In the genomic region with DNA sequence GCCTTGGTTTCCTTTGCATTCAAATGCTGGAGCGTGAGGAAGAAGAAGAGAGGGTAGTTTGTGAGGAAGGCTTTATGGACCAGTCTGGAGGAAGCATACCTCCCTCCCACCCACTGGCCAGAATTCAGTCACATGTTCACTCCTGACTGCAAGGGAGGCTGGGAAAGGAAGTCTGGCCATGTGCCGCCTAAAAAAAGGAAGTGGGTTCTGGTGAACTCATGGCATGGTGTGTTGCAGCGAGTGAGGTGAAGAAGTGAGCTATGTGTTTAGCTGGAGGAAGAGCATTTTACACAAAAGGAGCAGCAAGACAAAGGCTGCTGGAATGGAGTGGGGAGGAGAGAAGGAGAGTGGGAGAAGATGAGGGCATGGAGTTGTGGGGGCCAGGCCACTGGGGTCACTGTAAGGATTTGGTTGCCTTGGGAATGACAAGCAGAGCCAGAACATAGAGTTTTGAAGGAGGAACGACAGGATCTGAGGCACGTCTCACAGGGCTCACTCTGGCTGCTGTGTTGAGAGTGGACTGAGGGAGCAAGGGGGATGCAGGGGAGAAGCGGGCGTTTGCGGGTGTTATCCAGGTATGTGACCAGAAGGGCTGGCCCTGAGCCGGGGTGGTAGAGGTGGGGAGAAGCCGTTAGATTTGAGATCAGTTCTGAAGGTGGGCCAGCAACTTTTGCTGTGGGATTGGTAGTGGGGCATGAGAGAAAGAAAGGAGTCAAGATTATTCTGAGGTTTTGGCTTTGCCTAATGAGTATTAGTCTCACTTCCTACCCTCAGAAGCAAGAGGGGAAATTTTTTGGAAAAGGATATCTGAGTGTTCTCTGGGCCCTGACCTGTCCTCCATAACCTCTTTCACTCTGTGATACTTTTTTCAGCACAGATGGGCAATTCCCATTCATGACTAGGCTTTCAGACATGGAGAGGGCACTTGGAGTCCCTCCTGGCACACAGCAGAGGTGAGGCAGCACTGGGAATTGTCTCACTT, we compare ENCODE assay signal across 1 cellular context.
A peak's percentile ranks its signal among the peaks of the same experiment; 100 is the strongest.
TF ChIP-seq lines count a peak whose summit lies in the region.

No MANE protein-coding gene starts in this region.

TF ChIP-seq in GM12878, 131 proteins besides CTCF, POLR2A, EP300 and RAD21 (continues in another document):
- TF ChIP-seq MXI1 (IDR thresholded peaks at IDR 0.05; ENCODE audit: low read depth, low read length) = no peak
- TF ChIP-seq, protein P1, sequence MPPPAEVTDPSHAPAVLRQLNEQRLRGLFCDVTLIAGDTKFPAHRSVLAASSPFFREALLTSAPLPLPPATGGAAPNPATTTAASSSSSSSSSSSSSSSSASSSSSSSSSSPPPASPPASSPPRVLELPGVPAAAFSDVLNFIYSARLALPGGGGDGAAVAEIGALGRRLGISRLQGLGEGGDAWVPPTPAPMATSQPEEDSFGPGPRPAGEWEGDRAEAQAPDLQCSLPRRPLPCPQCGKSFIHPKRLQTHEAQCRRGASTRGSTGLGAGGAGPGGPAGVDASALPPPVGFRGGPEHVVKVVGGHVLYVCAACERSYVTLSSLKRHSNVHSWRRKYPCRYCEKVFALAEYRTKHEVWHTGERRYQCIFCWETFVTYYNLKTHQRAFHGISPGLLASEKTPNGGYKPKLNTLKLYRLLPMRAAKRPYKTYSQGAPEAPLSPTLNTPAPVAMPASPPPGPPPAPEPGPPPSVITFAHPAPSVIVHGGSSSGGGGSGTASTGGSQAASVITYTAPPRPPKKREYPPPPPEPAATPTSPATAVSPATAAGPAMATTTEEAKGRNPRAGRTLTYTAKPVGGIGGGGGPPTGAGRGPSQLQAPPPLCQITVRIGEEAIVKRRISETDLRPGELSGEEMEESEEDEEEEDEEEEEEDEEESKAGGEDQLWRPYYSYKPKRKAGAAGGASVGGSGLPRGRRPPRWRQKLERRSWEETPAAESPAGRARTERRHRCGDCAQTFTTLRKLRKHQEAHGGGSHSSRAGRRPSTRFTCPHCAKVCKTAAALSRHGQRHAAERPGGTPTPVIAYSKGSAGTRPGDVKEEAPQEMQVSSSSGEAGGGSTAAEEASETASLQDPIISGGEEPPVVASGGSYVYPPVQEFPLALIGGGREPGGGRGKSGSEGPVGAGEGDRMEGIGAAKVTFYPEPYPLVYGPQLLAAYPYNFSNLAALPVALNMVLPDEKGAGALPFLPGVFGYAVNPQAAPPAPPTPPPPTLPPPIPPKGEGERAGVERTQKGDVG (CRISPR knock-in tag; IDR thresholded peaks at IDR 0.05) = no peak
- TF ChIP-seq, protein P2, sequence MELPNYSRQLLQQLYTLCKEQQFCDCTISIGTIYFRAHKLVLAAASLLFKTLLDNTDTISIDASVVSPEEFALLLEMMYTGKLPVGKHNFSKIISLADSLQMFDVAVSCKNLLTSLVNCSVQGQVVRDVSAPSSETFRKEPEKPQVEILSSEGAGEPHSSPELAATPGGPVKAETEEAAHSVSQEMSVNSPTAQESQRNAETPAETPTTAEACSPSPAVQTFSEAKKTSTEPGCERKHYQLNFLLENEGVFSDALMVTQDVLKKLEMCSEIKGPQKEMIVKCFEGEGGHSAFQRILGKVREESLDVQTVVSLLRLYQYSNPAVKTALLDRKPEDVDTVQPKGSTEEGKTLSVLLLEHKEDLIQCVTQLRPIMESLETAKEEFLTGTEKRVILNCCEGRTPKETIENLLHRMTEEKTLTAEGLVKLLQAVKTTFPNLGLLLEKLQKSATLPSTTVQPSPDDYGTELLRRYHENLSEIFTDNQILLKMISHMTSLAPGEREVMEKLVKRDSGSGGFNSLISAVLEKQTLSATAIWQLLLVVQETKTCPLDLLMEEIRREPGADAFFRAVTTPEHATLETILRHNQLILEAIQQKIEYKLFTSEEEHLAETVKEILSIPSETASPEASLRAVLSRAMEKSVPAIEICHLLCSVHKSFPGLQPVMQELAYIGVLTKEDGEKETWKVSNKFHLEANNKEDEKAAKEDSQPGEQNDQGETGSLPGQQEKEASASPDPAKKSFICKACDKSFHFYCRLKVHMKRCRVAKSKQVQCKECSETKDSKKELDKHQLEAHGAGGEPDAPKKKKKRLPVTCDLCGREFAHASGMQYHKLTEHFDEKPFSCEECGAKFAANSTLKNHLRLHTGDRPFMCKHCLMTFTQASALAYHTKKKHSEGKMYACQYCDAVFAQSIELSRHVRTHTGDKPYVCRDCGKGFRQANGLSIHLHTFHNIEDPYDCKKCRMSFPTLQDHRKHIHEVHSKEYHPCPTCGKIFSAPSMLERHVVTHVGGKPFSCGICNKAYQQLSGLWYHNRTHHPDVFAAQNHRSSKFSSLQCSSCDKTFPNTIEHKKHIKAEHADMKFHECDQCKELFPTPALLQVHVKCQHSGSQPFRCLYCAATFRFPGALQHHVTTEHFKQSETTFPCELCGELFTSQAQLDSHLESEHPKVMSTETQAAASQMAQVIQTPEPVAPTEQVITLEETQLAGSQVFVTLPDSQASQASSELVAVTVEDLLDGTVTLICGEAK (IDR thresholded peaks at IDR 0.05; ENCODE audit: borderline replicate concordance) = no peak
- TF ChIP-seq, protein P3, sequence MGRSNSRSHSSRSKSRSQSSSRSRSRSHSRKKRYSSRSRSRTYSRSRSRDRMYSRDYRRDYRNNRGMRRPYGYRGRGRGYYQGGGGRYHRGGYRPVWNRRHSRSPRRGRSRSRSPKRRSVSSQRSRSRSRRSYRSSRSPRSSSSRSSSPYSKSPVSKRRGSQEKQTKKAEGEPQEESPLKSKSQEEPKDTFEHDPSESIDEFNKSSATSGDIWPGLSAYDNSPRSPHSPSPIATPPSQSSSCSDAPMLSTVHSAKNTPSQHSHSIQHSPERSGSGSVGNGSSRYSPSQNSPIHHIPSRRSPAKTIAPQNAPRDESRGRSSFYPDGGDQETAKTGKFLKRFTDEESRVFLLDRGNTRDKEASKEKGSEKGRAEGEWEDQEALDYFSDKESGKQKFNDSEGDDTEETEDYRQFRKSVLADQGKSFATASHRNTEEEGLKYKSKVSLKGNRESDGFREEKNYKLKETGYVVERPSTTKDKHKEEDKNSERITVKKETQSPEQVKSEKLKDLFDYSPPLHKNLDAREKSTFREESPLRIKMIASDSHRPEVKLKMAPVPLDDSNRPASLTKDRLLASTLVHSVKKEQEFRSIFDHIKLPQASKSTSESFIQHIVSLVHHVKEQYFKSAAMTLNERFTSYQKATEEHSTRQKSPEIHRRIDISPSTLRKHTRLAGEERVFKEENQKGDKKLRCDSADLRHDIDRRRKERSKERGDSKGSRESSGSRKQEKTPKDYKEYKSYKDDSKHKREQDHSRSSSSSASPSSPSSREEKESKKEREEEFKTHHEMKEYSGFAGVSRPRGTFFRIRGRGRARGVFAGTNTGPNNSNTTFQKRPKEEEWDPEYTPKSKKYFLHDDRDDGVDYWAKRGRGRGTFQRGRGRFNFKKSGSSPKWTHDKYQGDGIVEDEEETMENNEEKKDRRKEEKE (IDR thresholded peaks at IDR 0.05) = no peak
- TF ChIP-seq TBL1XR1 (IDR thresholded peaks at IDR 0.05; ENCODE audit: low read depth, low read length) = no peak
- TF ChIP-seq CBX3 (IDR thresholded peaks at IDR 0.05; ENCODE audit: borderline replicate concordance, low read depth) = no peak
- TF ChIP-seq FOXK2 (IDR thresholded peaks at IDR 0.05) = no peak
- no peak for TF ChIP-seq JUND (IDR thresholded peaks at IDR 0.05; ENCODE audit: low read depth, low read length)
- TF ChIP-seq PAX8 (IDR thresholded peaks at IDR 0.05) = no peak
- no peak for TF ChIP-seq FOS (IDR thresholded peaks at IDR 0.05; ENCODE audit: borderline replicate concordance, extremely low read depth, insufficient read length)
- no peak for TF ChIP-seq SP1 (IDR thresholded peaks at IDR 0.05; ENCODE audit: low read depth, low read length)
- TF ChIP-seq, protein P4, sequence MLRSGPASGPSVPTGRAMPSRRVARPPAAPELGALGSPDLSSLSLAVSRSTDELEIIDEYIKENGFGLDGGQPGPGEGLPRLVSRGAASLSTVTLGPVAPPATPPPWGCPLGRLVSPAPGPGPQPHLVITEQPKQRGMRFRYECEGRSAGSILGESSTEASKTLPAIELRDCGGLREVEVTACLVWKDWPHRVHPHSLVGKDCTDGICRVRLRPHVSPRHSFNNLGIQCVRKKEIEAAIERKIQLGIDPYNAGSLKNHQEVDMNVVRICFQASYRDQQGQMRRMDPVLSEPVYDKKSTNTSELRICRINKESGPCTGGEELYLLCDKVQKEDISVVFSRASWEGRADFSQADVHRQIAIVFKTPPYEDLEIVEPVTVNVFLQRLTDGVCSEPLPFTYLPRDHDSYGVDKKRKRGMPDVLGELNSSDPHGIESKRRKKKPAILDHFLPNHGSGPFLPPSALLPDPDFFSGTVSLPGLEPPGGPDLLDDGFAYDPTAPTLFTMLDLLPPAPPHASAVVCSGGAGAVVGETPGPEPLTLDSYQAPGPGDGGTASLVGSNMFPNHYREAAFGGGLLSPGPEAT (IDR thresholded peaks at IDR 0.05; ENCODE audit: low read depth) = no peak
- TF ChIP-seq CBX5 (IDR thresholded peaks at IDR 0.05; ENCODE audit: low read depth) = no peak
- TF ChIP-seq TARDBP (IDR thresholded peaks at IDR 0.05; ENCODE audit: borderline replicate concordance) = no peak
- TF ChIP-seq, protein P5, sequence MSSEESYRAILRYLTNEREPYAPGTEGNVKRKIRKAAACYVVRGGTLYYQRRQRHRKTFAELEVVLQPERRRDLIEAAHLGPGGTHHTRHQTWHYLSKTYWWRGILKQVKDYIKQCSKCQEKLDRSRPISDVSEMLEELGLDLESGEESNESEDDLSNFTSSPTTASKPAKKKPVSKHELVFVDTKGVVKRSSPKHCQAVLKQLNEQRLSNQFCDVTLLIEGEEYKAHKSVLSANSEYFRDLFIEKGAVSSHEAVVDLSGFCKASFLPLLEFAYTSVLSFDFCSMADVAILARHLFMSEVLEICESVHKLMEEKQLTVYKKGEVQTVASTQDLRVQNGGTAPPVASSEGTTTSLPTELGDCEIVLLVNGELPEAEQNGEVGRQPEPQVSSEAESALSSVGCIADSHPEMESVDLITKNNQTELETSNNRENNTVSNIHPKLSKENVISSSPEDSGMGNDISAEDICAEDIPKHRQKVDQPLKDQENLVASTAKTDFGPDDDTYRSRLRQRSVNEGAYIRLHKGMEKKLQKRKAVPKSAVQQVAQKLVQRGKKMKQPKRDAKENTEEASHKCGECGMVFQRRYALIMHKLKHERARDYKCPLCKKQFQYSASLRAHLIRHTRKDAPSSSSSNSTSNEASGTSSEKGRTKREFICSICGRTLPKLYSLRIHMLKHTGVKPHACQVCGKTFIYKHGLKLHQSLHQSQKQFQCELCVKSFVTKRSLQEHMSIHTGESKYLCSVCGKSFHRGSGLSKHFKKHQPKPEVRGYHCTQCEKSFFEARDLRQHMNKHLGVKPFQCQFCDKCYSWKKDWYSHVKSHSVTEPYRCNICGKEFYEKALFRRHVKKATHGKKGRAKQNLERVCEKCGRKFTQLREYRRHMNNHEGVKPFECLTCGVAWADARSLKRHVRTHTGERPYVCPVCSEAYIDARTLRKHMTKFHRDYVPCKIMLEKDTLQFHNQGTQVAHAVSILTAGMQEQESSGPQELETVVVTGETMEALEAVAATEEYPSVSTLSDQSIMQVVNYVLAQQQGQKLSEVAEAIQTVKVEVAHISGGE (CRISPR knock-in tag; IDR thresholded peaks at IDR 0.05) = no peak
- TF ChIP-seq RELA (IDR thresholded peaks at IDR 0.05; ENCODE audit: borderline replicate concordance, partially characterized antibody) = no peak
- TF ChIP-seq CREB1 (IDR thresholded peaks at IDR 0.05; ENCODE audit: low read depth) = no peak
- no peak for TF ChIP-seq EGR1 (IDR thresholded peaks at IDR 0.05; ENCODE audit: borderline replicate concordance in 1 of 2, low read depth in 2 of 2, low read length in 2 of 2)
- TF ChIP-seq NFXL1 (IDR thresholded peaks at IDR 0.05; ENCODE audit: borderline replicate concordance) = no peak
- no peak for TF ChIP-seq POLR2AphosphoS5 (IDR thresholded peaks at IDR 0.05; ENCODE audit: low read length)
- TF ChIP-seq RFX5 (IDR thresholded peaks at IDR 0.05; ENCODE audit: low read depth, low read length) = no peak
- no peak for TF ChIP-seq MEF2B (IDR thresholded peaks at IDR 0.05; ENCODE audit: partially characterized antibody, poor library complexity, severe bottlenecking)
- no peak for TF ChIP-seq SMARCA5 (IDR thresholded peaks at IDR 0.05)
- TF ChIP-seq, protein P6, sequence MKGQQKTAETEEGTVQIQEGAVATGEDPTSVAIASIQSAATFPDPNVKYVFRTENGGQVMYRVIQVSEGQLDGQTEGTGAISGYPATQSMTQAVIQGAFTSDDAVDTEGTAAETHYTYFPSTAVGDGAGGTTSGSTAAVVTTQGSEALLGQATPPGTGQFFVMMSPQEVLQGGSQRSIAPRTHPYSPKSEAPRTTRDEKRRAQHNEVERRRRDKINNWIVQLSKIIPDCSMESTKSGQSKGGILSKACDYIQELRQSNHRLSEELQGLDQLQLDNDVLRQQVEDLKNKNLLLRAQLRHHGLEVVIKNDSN (IDR thresholded peaks at IDR 0.05; ENCODE audit: borderline replicate concordance, extremely low read length, insufficient read depth, low read depth, low read length) = peak; percentile 61
- TF ChIP-seq IKZF1 (conservative IDR thresholded peaks at IDR 0.05) = peak; percentile 17
- no peak for TF ChIP-seq LARP7 (IDR thresholded peaks at IDR 0.05)
- TF ChIP-seq ZNF622 (IDR thresholded peaks at IDR 0.05) = no peak
- no peak for TF ChIP-seq BACH1 (IDR thresholded peaks at IDR 0.05; ENCODE audit: borderline replicate concordance)
- no peak for TF ChIP-seq ZBED1 (IDR thresholded peaks at IDR 0.05; ENCODE audit: borderline replicate concordance)
- TF ChIP-seq, protein P7, sequence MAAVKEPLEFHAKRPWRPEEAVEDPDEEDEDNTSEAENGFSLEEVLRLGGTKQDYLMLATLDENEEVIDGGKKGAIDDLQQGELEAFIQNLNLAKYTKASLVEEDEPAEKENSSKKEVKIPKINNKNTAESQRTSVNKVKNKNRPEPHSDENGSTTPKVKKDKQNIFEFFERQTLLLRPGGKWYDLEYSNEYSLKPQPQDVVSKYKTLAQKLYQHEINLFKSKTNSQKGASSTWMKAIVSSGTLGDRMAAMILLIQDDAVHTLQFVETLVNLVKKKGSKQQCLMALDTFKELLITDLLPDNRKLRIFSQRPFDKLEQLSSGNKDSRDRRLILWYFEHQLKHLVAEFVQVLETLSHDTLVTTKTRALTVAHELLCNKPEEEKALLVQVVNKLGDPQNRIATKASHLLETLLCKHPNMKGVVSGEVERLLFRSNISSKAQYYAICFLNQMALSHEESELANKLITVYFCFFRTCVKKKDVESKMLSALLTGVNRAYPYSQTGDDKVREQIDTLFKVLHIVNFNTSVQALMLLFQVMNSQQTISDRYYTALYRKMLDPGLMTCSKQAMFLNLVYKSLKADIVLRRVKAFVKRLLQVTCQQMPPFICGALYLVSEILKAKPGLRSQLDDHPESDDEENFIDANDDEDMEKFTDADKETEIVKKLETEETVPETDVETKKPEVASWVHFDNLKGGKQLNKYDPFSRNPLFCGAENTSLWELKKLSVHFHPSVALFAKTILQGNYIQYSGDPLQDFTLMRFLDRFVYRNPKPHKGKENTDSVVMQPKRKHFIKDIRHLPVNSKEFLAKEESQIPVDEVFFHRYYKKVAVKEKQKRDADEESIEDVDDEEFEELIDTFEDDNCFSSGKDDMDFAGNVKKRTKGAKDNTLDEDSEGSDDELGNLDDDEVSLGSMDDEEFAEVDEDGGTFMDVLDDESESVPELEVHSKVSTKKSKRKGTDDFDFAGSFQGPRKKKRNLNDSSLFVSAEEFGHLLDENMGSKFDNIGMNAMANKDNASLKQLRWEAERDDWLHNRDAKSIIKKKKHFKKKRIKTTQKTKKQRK (IDR thresholded peaks at IDR 0.05; ENCODE audit: low read depth, low read length) = no peak
- no peak for TF ChIP-seq TCF12 (IDR thresholded peaks at IDR 0.05; ENCODE audit: low read depth, low read length)
- no peak for TF ChIP-seq SUPT20H (IDR thresholded peaks at IDR 0.05; ENCODE audit: borderline replicate concordance, control insufficient read depth, low read depth, low read length)
- no peak for TF ChIP-seq BRCA1 (IDR thresholded peaks at IDR 0.05; ENCODE audit: low read depth, low read length)
- no peak for TF ChIP-seq SMAD5 (IDR thresholded peaks at IDR 0.05; ENCODE audit: low read depth)
- no peak for TF ChIP-seq BMI1 (IDR thresholded peaks at IDR 0.05; ENCODE audit: borderline replicate concordance)
- no peak for TF ChIP-seq PAX5 (IDR thresholded peaks at IDR 0.05; ENCODE audit: borderline replicate concordance, low read depth, low read length)
